ENCODE assay signal across 9 cellular contexts in genomic region chr9:128419061-128419925, GRCh38. TPM values are rescaled to one million over a fixed set of nuclear protein-coding genes. Genes with fewer than 3 reads are reported as not detected.
DNase-seq lines count a peak whose midpoint lies in the region; ATAC-seq and TF ChIP-seq lines count a peak whose summit lies in the region.
"Had no signal": no experiment of that assay in that cellular context is flagged by ENCODE, and none has a peak within 500 bp of the region (broad histone marks: within the 10 kb centered on the region; RNA-seq: fewer than 3 reads in every experiment).

No MANE protein-coding gene starts in this region.

- H3K36me3 Mint-ChIP-seq in CD8-positive, alpha-beta T cell, result no peaks in the 10 kb centered on the region

- H3K4me2 ChIP-seq in Karpas-422 (ENCODE audit: low read depth, low read length, poor library complexity, severe bottlenecking), result peak overlapping the region; percentile 79

- TF ChIP-seq POLR2A in lower leg skin (IDR thresholded peaks at IDR 0.05), result no peak

- H3K79me2 ChIP-seq in Karpas-422 (ENCODE audit: low read length), result no peaks in the 10 kb centered on the region

- peaks cover 11% of the 10 kb centered on the region for H3K4me1 Mint-ChIP-seq in CD8-positive, alpha-beta T cell (ENCODE audit: low read depth)

- TF ChIP-seq CTCF in CD8-positive, alpha-beta T cell (IDR thresholded peaks at IDR 0.05), result no peak
- no peak for TF ChIP-seq CTCF in lower leg skin (IDR thresholded peaks at IDR 0.05)

- 6 to 7% methylated on average over 26 to 28 of the region's 28 CpGs for WGBS in lower leg skin, 2 donors

- peaks cover 14% of the 10 kb centered on the region for H3K4me1 ChIP-seq in CD8-positive, alpha-beta T cell (ENCODE audit: insufficient read depth, low read length)
- H3K4me1 ChIP-seq in Karpas-422 (ENCODE audit: low read length) (peaks cover 28% of the 10 kb centered on the region), adipocyte (ENCODE audit: control insufficient read depth, insufficient read depth, low read length) (peaks cover 10% of the 10 kb centered on the region)

- H3K9me3 Mint-ChIP-seq in CD8-positive, alpha-beta T cell, result no peaks in the 10 kb centered on the region

- 0 out of 2 replicates have a peak overlapping the region, but pooled peaks have one; percentile 88 for H2AFZ ChIP-seq in Karpas-422 (ENCODE audit: low read length)

- ATAC-seq in CD8-positive, alpha-beta T cell, result no peak
- ATAC-seq in HG02885 (IDR thresholded peaks at IDR 0.05; ENCODE audit: poor library complexity, unreplicated experiment) (no peak), HG03521 (IDR thresholded peaks at IDR 0.05; ENCODE audit: unreplicated experiment) (no peak)

- H3K9ac ChIP-seq in Karpas-422 (ENCODE audit: low read length) (peak overlapping the region; percentile 74; the same call in 1 of the 2 replicates), adipocyte (ENCODE audit: low read length) (no peak overlapping the region)

- no peak for DNase-seq in CD8-positive, alpha-beta T cell
- DNase-seq in Karpas-422, result no peak
- peak; percentile 67 for DNase-seq in adipocyte (ENCODE audit: low read depth)
- DNase-seq in left kidney (ENCODE audit: low read depth, low spot score), result peak; percentile 67
- DNase-seq in AML-193 (lab: John Stamatoyannopoulos, UW), result no peak
- no peak for DNase-seq in lower leg skin (ENCODE audit: low spot score in 2 of 2)

- CTCF ChIA-PET in CD8-positive, alpha-beta T cell (lab: Charles Lee), result interaction anchor here (0.6 to 2.0 kb wide), 16 partner anchors 9 to 188 kb away, joined by 3 to 14 read pairs (median 3); no protein-coding TSS in a partner anchor

- peak overlapping the region; percentile 78 for H3K4me3 Mint-ChIP-seq in CD8-positive, alpha-beta T cell

- H3K9me2 ChIP-seq in Karpas-422 (replicated peaks; ENCODE audit: insufficient read depth, low read length), result no peaks in the 10 kb centered on the region

- intact Hi-C loops in CD8-positive, alpha-beta T cell (cut with DNase I, micrococcal nuclease), result no loop called here
- intact Hi-C loops in lower leg skin (cut with DNase I; ENCODE audit: low total_unique reads), result loop anchor here (5.0 to 10.0 kb wide), 2 partner anchors 54 to 1517 kb away; no protein-coding TSS in a partner anchor

- no peak overlapping the region for H3K27ac Mint-ChIP-seq in CD8-positive, alpha-beta T cell

- POLR2A ChIA-PET in CD8-positive, alpha-beta T cell (lab: Charles Lee), result interaction anchor here (1.5 kb wide), 1 partner anchor 133 kb away, joined by 7 read pairs; the partner anchor contains the start of gene SPTAN1

- no peak overlapping the region for H3K27ac ChIP-seq in CD8-positive, alpha-beta T cell (ENCODE audit: low read depth, low read length)
- no peak overlapping the region for H3K27ac ChIP-seq in Karpas-422 (ENCODE audit: low read length)
- H3K27ac ChIP-seq: HL-60 had no signal

- H4K20me1 ChIP-seq in Karpas-422 (ENCODE audit: insufficient read depth, low read depth, low read length), result 0 out of 2 replicates have a peak, but pooled peaks cover 4% of the 10 kb centered on the region

- no peaks in the 10 kb centered on the region for H3K36me3 ChIP-seq in CD8-positive, alpha-beta T cell (ENCODE audit: insufficient read depth, low read length)
- no peaks in the 10 kb centered on the region for H3K36me3 ChIP-seq in Karpas-422 (ENCODE audit: insufficient read depth, low read length)
- H3K36me3 ChIP-seq in adipocyte (ENCODE audit: control insufficient read depth, insufficient read depth, low read length, severe bottlenecking), result peaks cover 2% of the 10 kb centered on the region

- peak overlapping the region; percentile 61 for H3K4me3 ChIP-seq in CD8-positive, alpha-beta T cell (ENCODE audit: low read depth, low read length)
- H3K4me3 ChIP-seq in Karpas-422 (ENCODE audit: low read length), result peak overlapping the region; percentile 75; the same call in 1 of the 2 replicates
- H3K4me3 ChIP-seq in adipocyte (ENCODE audit: low read length), result peak overlapping the region; percentile 91
- no peak overlapping the region for H3K4me3 ChIP-seq in lower leg skin (ENCODE audit: low read depth, poor library complexity, severe bottlenecking)

- no peaks in the 10 kb centered on the region for H3K27me3 ChIP-seq in CD8-positive, alpha-beta T cell (ENCODE audit: insufficient read depth, low read length)
- H3K27me3 ChIP-seq in Karpas-422 (ENCODE audit: low read length) (no peaks in the 10 kb centered on the region), adipocyte (replicated peaks; ENCODE audit: control insufficient read depth, insufficient read depth, low read length) (peaks cover 31% of the 10 kb centered on the region)

- peaks cover 30% of the 10 kb centered on the region for H3K27me3 Mint-ChIP-seq in CD8-positive, alpha-beta T cell (ENCODE audit: low read depth)

- no peaks in the 10 kb centered on the region for H3K9me3 ChIP-seq in CD8-positive, alpha-beta T cell (ENCODE audit: low read length)
- H3K9me3 ChIP-seq in Karpas-422 (ENCODE audit: low read length) (no peaks in the 10 kb centered on the region), adipocyte (ENCODE audit: control insufficient read depth, low read length) (no peaks in the 10 kb centered on the region)

RNA-seq across cellular contexts. Expression of gene CERCAM, which starts 1.4 kb away (rescaled TPM):
- under 1 TPM; 0.22 to 0.73 TPM for total RNA-seq in CD8-positive, alpha-beta T cell
- total RNA-seq in Karpas-422 (2014; rRNA removed; shearing (Covaris generic); ENCODE audit: low replicate concordance), result 12.2 and 19.8 TPM in 2 replicates
- total RNA-seq in lower leg skin, result 10 to 100 TPM in 1 of 4 donors, 1 to 10 TPM in 3; 5.6 to 21.3 (median 7.3) TPM

RNA-seq across cellular contexts. Expression of gene ODF2, which starts 36.5 kb away (rescaled TPM):
- 10 to 100 TPM; 15.0 to 17.2 TPM for total RNA-seq in CD8-positive, alpha-beta T cell
- 37.8 and 69.5 TPM in 2 replicates for total RNA-seq in Karpas-422 (2014; rRNA removed; shearing (Covaris generic); ENCODE audit: low replicate concordance)
- total RNA-seq in lower leg skin, result 10 to 100 TPM; 15.0 to 22.1 (median 18.0) TPM

RNA-seq across cellular contexts. Expression of gene URM1, which starts 48.1 kb away (rescaled TPM):
- total RNA-seq in CD8-positive, alpha-beta T cell, result 10 to 100 TPM; 30.4 to 31.5 TPM
- 22.7 and 33.4 TPM in 2 replicates for total RNA-seq in Karpas-422 (2014; rRNA removed; shearing (Covaris generic); ENCODE audit: low replicate concordance)
- total RNA-seq in lower leg skin, result 10 to 100 TPM; 24.3 to 37.7 (median 31.1) TPM

Comparison
In these comparisons a context has a peak if more than half of its experiments do, and no peak if none do; other contexts are left out.
1. DNase-seq: peak in adipocyte (single experiment) and left kidney (single experiment); none in CD8-positive, alpha-beta T cell (0 of 7), Karpas-422 (single experiment), AML-193 (0 of 2) and lower leg skin (0 of 2).